ENCODE assay signal across 8 cellular contexts in the genomic region with DNA sequence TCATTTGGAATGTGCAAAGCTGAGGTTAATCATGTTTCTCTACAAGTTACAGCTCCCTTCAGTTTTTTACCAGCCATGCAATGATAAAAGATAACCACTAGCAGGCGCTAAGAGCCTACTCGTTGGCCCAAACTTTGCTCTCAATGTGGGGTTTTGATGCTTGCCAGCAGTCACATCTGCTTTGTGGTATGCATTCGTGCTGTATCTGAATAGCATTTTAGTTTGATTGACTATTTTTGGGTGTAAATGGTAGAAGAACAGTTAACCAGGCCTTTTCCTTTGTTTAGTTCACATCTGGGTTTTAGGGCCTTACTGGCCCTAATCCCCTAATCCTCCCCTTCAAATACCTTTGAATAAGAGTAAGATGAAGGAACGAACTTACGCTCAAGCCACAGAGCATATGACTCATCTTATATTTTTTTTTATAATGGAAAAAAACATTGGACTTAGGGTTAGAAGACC. TPM values are rescaled to one million over a fixed set of nuclear protein-coding genes. Genes with fewer than 3 reads are reported as not detected.
DNase-seq lines count a peak whose midpoint lies in the region; ATAC-seq and TF ChIP-seq lines count a peak whose summit lies in the region.

No MANE protein-coding gene starts in this region.

- no peaks in the 10 kb centered on the region for H3K36me3 ChIP-seq in neural progenitor cell

- POLR2A ChIA-PET in activated B cell treated with CpG ODN at 0.5 μM for 24 hours (lab: Charles Lee): no interaction called here

- DNase-seq in activated effector memory CD4-positive, alpha-beta T cell treated with anti-CD3 and anti-CD28 coated beads, Interleukin-2, amount 50 U/mL, for 16 hours: peak; percentile 68
- DNase-seq in activated effector memory CD4-positive, alpha-beta T cell treated with Interleukin-2 at 50 U/mL for 16 hours: no peak
- peak; percentile 62 for DNase-seq in NCI-H226
- no peak for DNase-seq in activated B cell treated with CpG ODN at 0.5 μM for 24 hours
- DNase-seq in fibroblast of gingiva (ENCODE audit: low read depth): peak; percentile 87
- peak; percentile 79 for DNase-seq in neural progenitor cell (ENCODE audit: low spot score)

- H3K4me3 ChIP-seq in neural progenitor cell: no peak overlapping the region

- no peak overlapping the region for H2AFZ ChIP-seq in neural progenitor cell (replicated peaks)

- H3K27ac Mint-ChIP-seq in activated B cell treated with CpG ODN at 0.5 μM for 24 hours: no peak overlapping the region
- no peak overlapping the region for H3K27ac Mint-ChIP-seq in neural progenitor cell

- intact Hi-C loops in activated B cell treated with CpG ODN at 0.5 μM for 24 hours (cut with micrococcal nuclease): loop anchor here (1.0 to 10.0 kb wide), 6 partner anchors 104 to 1931 kb away; no protein-coding TSS in a partner anchor

- H3K4me1 ChIP-seq in neural progenitor cell: no peaks in the 10 kb centered on the region

- H3K9me3 ChIP-seq in neural progenitor cell (ENCODE audit: low read depth): no peaks in the 10 kb centered on the region

- no peak overlapping the region for H3K4me2 ChIP-seq in neural progenitor cell

- no peaks in the 10 kb centered on the region for H3K79me2 ChIP-seq in neural progenitor cell (ENCODE audit: low read depth)

- peaks cover 9% of the 10 kb centered on the region for H3K4me1 Mint-ChIP-seq in activated B cell treated with CpG ODN at 0.5 μM for 24 hours
- H3K4me1 Mint-ChIP-seq in neural progenitor cell: peaks cover 11% of the 10 kb centered on the region

- peaks cover 3% of the 10 kb centered on the region for H3F3A ChIP-seq in neural progenitor cell (ENCODE audit: low read depth)

- peaks cover 37% of the 10 kb centered on the region for H3K27me3 ChIP-seq in neural progenitor cell

- no peaks in the 10 kb centered on the region for H4K20me1 ChIP-seq in neural progenitor cell (ENCODE audit: low read depth)

- H3K27ac ChIP-seq in neural progenitor cell: no peak overlapping the region

- CTCF ChIA-PET in activated B cell treated with CpG ODN at 0.5 μM for 24 hours (lab: Charles Lee): interaction anchor here (0.6 to 4.8 kb wide), 17 partner anchors 9 to 1149 kb away, joined by 3 to 46 read pairs (median 4); partner anchors contain the start of gene SKIL

- H3K27me3 Mint-ChIP-seq in activated B cell treated with CpG ODN at 0.5 μM for 24 hours (peaks cover 15% of the 10 kb centered on the region), neural progenitor cell (ENCODE audit: insufficient read depth, low read depth) (peaks cover 12% of the 10 kb centered on the region)

- TF ChIP-seq CTCF in activated B cell treated with CpG ODN at 0.5 μM for 24 hours (IDR thresholded peaks at IDR 0.05) (peak; percentile 98), neural progenitor cell (IDR thresholded peaks at IDR 0.05) (peak; percentile 99)

- no peak overlapping the region for H3K4me3 Mint-ChIP-seq in activated B cell treated with CpG ODN at 0.5 μM for 24 hours
- H3K4me3 Mint-ChIP-seq in neural progenitor cell: no peak overlapping the region

- ATAC-seq in HG02981 (IDR thresholded peaks at IDR 0.05; ENCODE audit: unreplicated experiment) (peak; percentile 57), activated B cell treated with CpG ODN at 0.5 μM for 24 hours (ENCODE audit: low read depth) (peak; percentile 72), HG02642 (IDR thresholded peaks at IDR 0.05; ENCODE audit: poor library complexity, unreplicated experiment) (no peak)

- H3K36me3 Mint-ChIP-seq in activated B cell treated with CpG ODN at 0.5 μM for 24 hours (ENCODE audit: low read depth): no peaks in the 10 kb centered on the region
- H3K36me3 Mint-ChIP-seq in neural progenitor cell: no peaks in the 10 kb centered on the region

- H3K9me3 Mint-ChIP-seq in activated B cell treated with CpG ODN at 0.5 μM for 24 hours (no peaks in the 10 kb centered on the region), neural progenitor cell (peaks cover 2% of the 10 kb centered on the region)

- no peak overlapping the region for H3K9ac ChIP-seq in neural progenitor cell

RNA-seq across cellular contexts. Expression of gene CLDN11, which starts 4.4 kb away (rescaled TPM):
- total RNA-seq in activated B cell treated with CpG ODN at 0.5 μM for 24 hours (0.51 and 0.69 TPM in 2 replicates), neural progenitor cell (ENCODE audit: low replicate concordance) (1.6 and 2.0 TPM in 2 replicates)

RNA-seq across cellular contexts. Expression of gene SKIL, which starts 56.7 kb away (rescaled TPM):
- total RNA-seq in activated B cell treated with CpG ODN at 0.5 μM for 24 hours: 112 and 123 TPM in 2 replicates
- 18.0 and 26.6 TPM in 2 replicates for total RNA-seq in neural progenitor cell (ENCODE audit: low replicate concordance)

Comparison
In these comparisons a context has a peak if more than half of its experiments do, and no peak if none do; other contexts are left out.
1. DNase-seq: peak in activated effector memory CD4-positive, alpha-beta T cell treated with anti-CD3 and anti-CD28 coated beads, Interleukin-2, amount 50 U/mL, for 16 hours (single experiment), NCI-H226 (single experiment), fibroblast of gingiva (single experiment) and neural progenitor cell (single experiment); none in activated effector memory CD4-positive, alpha-beta T cell treated with Interleukin-2 at 50 U/mL for 16 hours (single experiment) and activated B cell treated with CpG ODN at 0.5 μM for 24 hours (single experiment).